14 cellular contexts compared by ENCODE assay signal in genomic region chr14:68771631-68772030, GRCh38. TPM values are rescaled to one million over a fixed set of nuclear protein-coding genes. Genes with fewer than 3 reads are reported as not detected.
A peak's percentile ranks its signal among the peaks of the same experiment; 100 is the strongest.
DNase-seq lines count a peak whose midpoint lies in the region; ATAC-seq and TF ChIP-seq lines count a peak whose summit lies in the region.
"Had no signal": no experiment of that assay in that cellular context is flagged by ENCODE, and none has a peak within 500 bp of the region (broad histone marks: within the 10 kb centered on the region; RNA-seq: fewer than 3 reads in every experiment).

No MANE protein-coding gene starts in this region.

- peaks cover 38% of the 10 kb centered on the region for H3K4me1 Mint-ChIP-seq in T-helper 1 cell treated with Interleukin-12 subunit alpha and Interleukin-12 subunit beta and Interleukin-4 antibody, amounts not matched to agents 30 μg/mL and 1 μg/mL, for 36 hours (ENCODE audit: low read depth)
- peaks cover 23 to 41% of the 10 kb centered on the region in 2 donors for H3K4me1 Mint-ChIP-seq in natural killer cell

- H3K9me3 ChIP-seq in BLaER1 treated with 17β-estradiol and CSF1 and Interleukin-3, amounts not matched to agents 10 nM and 100 nM (replicated peaks in 1 of 11) = peaks cover 11 to 28% (median 23%) of the 10 kb centered on the region in 11 experiments
- H3K9me3 ChIP-seq in esophagus (ENCODE audit: control insufficient read depth in 2 of 2, insufficient read depth in 1 of 2, low read depth in 1 of 2, low read length in 1 of 2) = peaks cover 0 to 3% of the 10 kb centered on the region in 2 donors
- H3K9me3 ChIP-seq: ovary, SK-N-SH had no signal

- H3K9me3 Mint-ChIP-seq in T-helper 1 cell treated with Interleukin-12 subunit alpha and Interleukin-12 subunit beta and Interleukin-4 antibody, amounts not matched to agents 30 μg/mL and 1 μg/mL, for 36 hours = peaks cover 22% of the 10 kb centered on the region
- H3K9me3 Mint-ChIP-seq in natural killer cell = no peaks in the 10 kb centered on the region

- peak overlapping the region; percentile 66 to 84 (median 77) for H3K4me2 ChIP-seq in BLaER1 treated with 17β-estradiol and CSF1 and Interleukin-3, amounts not matched to agents 10 nM and 100 nM
- H3K4me2 ChIP-seq: KMS-11, SK-N-SH had no signal

- peak in 2 of 3 donors; percentile 54 to 68 for ATAC-seq in natural killer cell

- no peaks in the 10 kb centered on the region for H4K20me1 ChIP-seq in BLaER1 treated with 17β-estradiol and CSF1 and Interleukin-3, amounts not matched to agents 10 nM and 100 nM

- 0 out of 20 replicates have a peak overlapping the region, but pooled peaks of 2 of the 10 experiments have one; percentile 3 to 24 for H3K4me3 ChIP-seq in BLaER1 treated with 17β-estradiol and CSF1 and Interleukin-3, amounts not matched to agents 10 nM and 100 nM
- no peak overlapping the region for H3K4me3 ChIP-seq in esophagus (ENCODE audit: low read depth in 1 of 2, low read length in 2 of 2)
- H3K4me3 ChIP-seq: ovary had no signal

- peak overlapping the region; percentile 72 for H3K27ac Mint-ChIP-seq in T-helper 1 cell treated with Interleukin-12 subunit alpha and Interleukin-12 subunit beta and Interleukin-4 antibody, amounts not matched to agents 30 μg/mL and 1 μg/mL, for 36 hours
- peak overlapping the region; percentile 31 to 76 for H3K27ac Mint-ChIP-seq in natural killer cell

- WGBS in esophagus, 2 donors = 64 to 77% methylated on average over 10 of the region's 10 CpGs

- peak overlapping the region; percentile 54 for H3K4me3 Mint-ChIP-seq in T-helper 1 cell treated with Interleukin-12 subunit alpha and Interleukin-12 subunit beta and Interleukin-4 antibody, amounts not matched to agents 30 μg/mL and 1 μg/mL, for 36 hours
- peak overlapping the region; percentile 61 for H3K4me3 Mint-ChIP-seq in natural killer cell

- peak overlapping the region; percentile 37 to 73 (median 66); a peak in 20 of 22 replicates for H3K9ac ChIP-seq in BLaER1 treated with 17β-estradiol and CSF1 and Interleukin-3, amounts not matched to agents 10 nM and 100 nM
- H3K9ac ChIP-seq: KMS-11, SK-N-SH had no signal

- intact Hi-C loops in natural killer cell (cut with micrococcal nuclease) = no loop called here

- H3K27me3 Mint-ChIP-seq in T-helper 1 cell treated with Interleukin-12 subunit alpha and Interleukin-12 subunit beta and Interleukin-4 antibody, amounts not matched to agents 30 μg/mL and 1 μg/mL, for 36 hours (ENCODE audit: low read depth) = no peaks in the 10 kb centered on the region
- no peaks in the 10 kb centered on the region for H3K27me3 Mint-ChIP-seq in natural killer cell (ENCODE audit: low read depth in 2 of 2)

- peak overlapping the region; percentile 72 to 90 (median 83) for H3K27ac ChIP-seq in BLaER1 treated with 17β-estradiol and CSF1 and Interleukin-3, amounts not matched to agents 10 nM and 100 nM
- H3K27ac ChIP-seq in esophagus (ENCODE audit: low read depth in 2 of 2, low read length in 1 of 2) = peak overlapping the region; percentile 16 to 35
- H3K27ac ChIP-seq: KMS-11, ovary had no signal

- DNase-seq in natural killer cell (no peak), NCI-H1930 (lab: John Stamatoyannopoulos, UW) (no peak), SIG-M5 treated with dmso at 0.1 percent for 504 hours (lab: John Stamatoyannopoulos, UW; ENCODE audit: unreplicated experiment) (no peak), NCI-H446 (lab: John Stamatoyannopoulos, UW) (no peak), NCI-H2029 (lab: John Stamatoyannopoulos, UW) (no peak)
- DNase-seq: activated CD8-positive, alpha-beta memory T cell treated with anti-CD3 and anti-CD28 coated beads, Interleukin-2, amount 50 U/mL, for 48 hours; COR-L47; cortex of kidney; SK-N-SH had no signal

- H3K36me3 ChIP-seq in BLaER1 treated with 17β-estradiol and CSF1 and Interleukin-3, amounts not matched to agents 10 nM and 100 nM = no peaks in the 10 kb centered on the region
- H3K36me3 ChIP-seq in esophagus (ENCODE audit: control insufficient read depth in 2 of 2, insufficient read depth in 2 of 2, low read length in 1 of 2) = no peaks in the 10 kb centered on the region
- H3K36me3 ChIP-seq: ovary had no signal

- peaks cover 11% of the 10 kb centered on the region for H3K36me3 Mint-ChIP-seq in T-helper 1 cell treated with Interleukin-12 subunit alpha and Interleukin-12 subunit beta and Interleukin-4 antibody, amounts not matched to agents 30 μg/mL and 1 μg/mL, for 36 hours (ENCODE audit: low read depth)
- no peaks in the 10 kb centered on the region for H3K36me3 Mint-ChIP-seq in natural killer cell

- no peak for TF ChIP-seq CTCF in natural killer cell (IDR thresholded peaks at IDR 0.05)

- H3K4me1 ChIP-seq in BLaER1 treated with 17β-estradiol and CSF1 and Interleukin-3, amounts not matched to agents 10 nM and 100 nM = peaks cover 57 to 88% (median 69%) of the 10 kb centered on the region in 10 experiments
- H3K4me1 ChIP-seq in esophagus (ENCODE audit: control insufficient read depth in 2 of 2, insufficient read depth in 2 of 2, low read length in 1 of 2) = no peaks in the 10 kb centered on the region

- no peaks in the 10 kb centered on the region for H3K27me3 ChIP-seq in BLaER1 treated with 17β-estradiol and CSF1 and Interleukin-3, amounts not matched to agents 10 nM and 100 nM
- H3K27me3 ChIP-seq in esophagus (ENCODE audit: control insufficient read depth in 1 of 2, insufficient read depth in 2 of 2, low read length in 2 of 2) = no peaks in the 10 kb centered on the region
- H3K27me3 ChIP-seq: ovary had no signal

RNA-seq across cellular contexts. Expression of gene ZFP36L1, which starts 21.2 kb away (rescaled TPM):
- polyA plus RNA-seq in esophagus = 10 to 100 TPM; 58.8 to 84.0 TPM
- 100 to 1,000 TPM; 143 to 167 (median 166) TPM for total RNA-seq in natural killer cell
